ENCODE assay signal across 8 cellular contexts in the genomic region with DNA sequence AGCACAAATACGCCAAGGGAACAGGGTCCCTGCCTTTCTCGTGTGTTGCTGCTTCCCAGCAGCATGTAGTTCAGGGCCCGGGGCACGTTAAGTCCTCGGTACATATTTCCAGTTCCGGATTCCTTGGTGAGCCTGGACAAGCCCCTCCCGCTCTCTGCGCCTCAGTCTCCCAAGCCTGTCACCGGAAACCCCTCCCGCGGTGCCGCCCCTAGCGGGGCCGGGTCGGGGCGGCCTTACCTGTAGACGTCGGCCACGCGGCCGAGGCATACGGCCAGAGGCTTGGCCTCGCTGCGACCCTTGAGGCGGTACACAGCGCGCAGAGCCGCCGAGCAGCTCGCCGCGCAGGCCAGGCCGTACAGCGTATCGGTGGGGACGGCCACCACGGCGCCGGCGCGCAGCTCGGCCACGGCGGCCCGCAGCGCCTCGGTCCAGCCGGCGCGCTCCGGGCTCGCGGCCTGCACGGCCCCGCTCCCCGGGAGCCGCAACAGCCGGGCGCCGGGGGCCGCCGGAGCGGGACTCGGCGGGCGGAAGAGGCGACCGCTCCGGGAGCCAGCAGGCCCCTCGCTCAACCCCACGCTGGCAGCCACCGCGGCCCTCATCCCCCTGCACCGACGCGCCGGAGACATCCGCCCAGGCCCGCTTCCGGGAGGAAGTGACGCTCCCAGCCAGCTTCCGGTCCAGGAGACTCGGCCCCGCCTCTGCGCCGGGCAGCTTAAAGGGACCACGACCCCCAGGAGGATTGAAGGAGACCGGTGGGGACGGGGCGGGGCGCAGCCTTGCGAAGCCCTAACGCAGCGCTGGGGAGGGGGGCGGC. TPM values are rescaled to one million over a fixed set of nuclear protein-coding genes. Genes with fewer than 3 reads are reported as not detected.
DNase-seq lines count a peak whose midpoint lies in the region; ATAC-seq, FAIRE-seq and TF ChIP-seq lines count a peak whose summit lies in the region.

A gene (plus strand): TSS at position 236 of the 814 bp plus-strand sequence. CDS start 615 bp downstream, outside the sequence.
A gene with protein sequence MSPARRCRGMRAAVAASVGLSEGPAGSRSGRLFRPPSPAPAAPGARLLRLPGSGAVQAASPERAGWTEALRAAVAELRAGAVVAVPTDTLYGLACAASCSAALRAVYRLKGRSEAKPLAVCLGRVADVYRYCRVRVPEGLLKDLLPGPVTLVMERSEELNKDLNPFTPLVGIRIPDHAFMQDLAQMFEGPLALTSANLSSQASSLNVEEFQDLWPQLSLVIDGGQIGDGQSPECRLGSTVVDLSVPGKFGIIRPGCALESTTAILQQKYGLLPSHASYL (minus strand): TSS at position 654 of the 814 bp plus-strand sequence. CDS start 28 bp downstream, at position 626.

- RAD21 ChIA-PET in HCT116 (lab: Charles Lee; ENCODE audit: low non-redundant PET in 1 of 2, low total read pairs in 2 of 2, uncharacterized antibody in 2 of 2, unreplicated experiment in 2 of 2): interaction anchor here (1.0 to 1.4 kb wide), 2 partner anchors 52 kb away, joined by 4 read pairs; a partner anchor contains a TSS

- POLR2A ChIA-PET in HCT116 (lab: Charles Lee): interaction anchor here (0.6 to 3.1 kb wide), 14 partner anchors 9 to 333 kb away, joined by 3 to 10 read pairs (median 3); a partner anchor contains a TSS

- H3K4me1 Mint-ChIP-seq in activated naive CD4-positive, alpha-beta T cell treated with anti-CD3 and anti-CD28 coated beads for 36 hours (ENCODE audit: low read depth): peaks cover 40% of the 10 kb centered on the region

- peak within 1 kb of the TSS; percentile 95 for H3K4me3 Mint-ChIP-seq in activated naive CD4-positive, alpha-beta T cell treated with anti-CD3 and anti-CD28 coated beads for 36 hours

- no peak within 1 kb of the TSS for H2BK120ac ChIP-seq in neuronal stem cell (ENCODE audit: low read depth, low read length)

- H3K9me3 ChIP-seq in HCT116 (ENCODE audit: control insufficient read depth in 1 of 2, insufficient read depth in 1 of 2, low read depth in 1 of 2, low read length in 2 of 2) (no peaks in the 10 kb centered on the region), neuronal stem cell (replicated peaks in 1 of 2; ENCODE audit: control insufficient read depth in 2 of 2, insufficient read depth in 1 of 2, low read depth in 1 of 2, low read length in 2 of 2) (no peaks in the 10 kb centered on the region), subcutaneous abdominal adipose tissue (ENCODE audit: control insufficient read depth in 5 of 5, low read length in 5 of 5) (no peaks in the 10 kb centered on the region)

- peak within 1 kb of the TSS; percentile 93 for H3K27ac Mint-ChIP-seq in activated naive CD4-positive, alpha-beta T cell treated with anti-CD3 and anti-CD28 coated beads for 36 hours

- peaks cover 16 to 37% of the 10 kb centered on the region in 2 experiments for H3K4me1 ChIP-seq in HCT116 (ENCODE audit: control insufficient read depth in 1 of 2, insufficient read depth in 2 of 2, low read length in 2 of 2)
- H3K4me1 ChIP-seq in neuronal stem cell (ENCODE audit: control insufficient read depth in 2 of 2, insufficient read depth in 1 of 2, low read depth in 1 of 2, low read length in 2 of 2): peaks cover 8 to 15% of the 10 kb centered on the region in 2 donors
- H3K4me1 ChIP-seq in subcutaneous abdominal adipose tissue (ENCODE audit: control insufficient read depth in 5 of 5, insufficient read depth in 5 of 5, low read length in 5 of 5): peaks cover 17 to 40% (median 37%) of the 10 kb centered on the region in 5 donors

- H3K23ac ChIP-seq in neuronal stem cell (ENCODE audit: low read depth, low read length, poor library complexity): peak within 1 kb of the TSS; percentile 96

- in situ Hi-C loops in G401 (cut with HindIII; ENCODE audit: low sequenced_read_pairs): no loop called here

- H3K79me2 ChIP-seq in HCT116 (ENCODE audit: insufficient read depth, low read length): peaks cover 65% of the 10 kb centered on the region

- H2AFZ ChIP-seq in HCT116 (ENCODE audit: low read depth, low read length, poor library complexity, severe bottlenecking) (no peak within 1 kb of the TSS), neuronal stem cell (ENCODE audit: low read length) (peak within 1 kb of the TSS; percentile 96)

- no peaks in the 10 kb centered on the region for H3K9me2 ChIP-seq in HCT116 (ENCODE audit: insufficient read depth)

- peak within 1 kb of the TSS; percentile 46 for H2BK5ac ChIP-seq in neuronal stem cell (ENCODE audit: low read length)

- DNase-seq in G401 (ENCODE audit: low spot score): peak; percentile 92
- peak; percentile 77 for DNase-seq in HCT116 (ENCODE audit: low read depth, low spot score)
- DNase-seq in MV-4-11 (lab: John Stamatoyannopoulos, UW): peak; percentile 85
- peak; percentile 91 for DNase-seq in SK-N-DZ (ENCODE audit: low spot score)
- DNase-seq in activated naive CD4-positive, alpha-beta T cell treated with anti-CD3 and anti-CD28 coated beads for 36 hours: peak; percentile 92
- peak; percentile 99 to 100 for DNase-seq in frontal cortex (ENCODE audit: low spot score in 2 of 2)
- peak; percentile 92 for DNase-seq in neuronal stem cell (ENCODE audit: low spot score)

- H4K20me1 ChIP-seq in HCT116 (ENCODE audit: insufficient read depth): peaks cover 24% of the 10 kb centered on the region; the same call in 1 of the 2 replicates

- peak within 1 kb of the TSS; percentile 89 for H3K18ac ChIP-seq in neuronal stem cell (ENCODE audit: low read length)

- H3K27ac ChIP-seq in HCT116 (ENCODE audit: low read depth, low read length) (peak within 1 kb of the TSS; percentile 93), neuronal stem cell (replicated peaks; ENCODE audit: low read length) (peak within 1 kb of the TSS; percentile 68), subcutaneous abdominal adipose tissue (ENCODE audit: low read depth, low read length) (peak within 1 kb of the TSS; percentile 84)

- peaks cover 9% of the 10 kb centered on the region for H3K79me1 ChIP-seq in neuronal stem cell (ENCODE audit: low read depth, low read length)

- H3K27me3 ChIP-seq in HCT116 (ENCODE audit: insufficient read depth, low read length) (no peaks in the 10 kb centered on the region), neuronal stem cell (ENCODE audit: control insufficient read depth in 3 of 3, insufficient read depth in 3 of 3, low read depth in 1 of 3, low read length in 3 of 3) (no peaks in the 10 kb centered on the region), subcutaneous abdominal adipose tissue (ENCODE audit: control insufficient read depth in 5 of 5, insufficient read depth in 4 of 5, low read length in 5 of 5) (no peaks in the 10 kb centered on the region)

- H3K14ac ChIP-seq in neuronal stem cell (ENCODE audit: low read length): no peak within 1 kb of the TSS

- intact Hi-C loops in HCT116 (cut with micrococcal nuclease): loop anchor here (1.0 kb wide), 2 partner anchors 53 to 116 kb away; no protein-coding TSS in a partner anchor
- intact Hi-C loops in activated naive CD4-positive, alpha-beta T cell treated with anti-CD3 and anti-CD28 coated beads for 36 hours (cut with micrococcal nuclease): loop anchor here (1.0 to 5.0 kb wide), 5 partner anchors 53 to 330 kb away; a partner anchor contains a TSS

- H2BK12ac ChIP-seq in neuronal stem cell (ENCODE audit: low read length): no peak within 1 kb of the TSS

- peak within 1 kb of the TSS; percentile 95 for H3K4me2 ChIP-seq in HCT116 (ENCODE audit: low read length)
- peak within 1 kb of the TSS; percentile 90 for H3K4me2 ChIP-seq in neuronal stem cell (ENCODE audit: insufficient read depth, low read length, poor library complexity, severe bottlenecking)

- H2BK15ac ChIP-seq in neuronal stem cell (ENCODE audit: low read length): no peak within 1 kb of the TSS

- H4K91ac ChIP-seq in neuronal stem cell (ENCODE audit: low read depth, low read length, poor library complexity): no peak within 1 kb of the TSS

- no peak within 1 kb of the TSS for H2AK5ac ChIP-seq in neuronal stem cell (ENCODE audit: low read depth, low read length)

- peak; percentile 84 for ATAC-seq in HCT116

- H3K4me3 ChIP-seq in HCT116 (replicated peaks in 1 of 2; ENCODE audit: low read depth in 1 of 2, low read length in 2 of 2) (peak within 1 kb of the TSS; percentile 78 to 98), neuronal stem cell (ENCODE audit: low read length in 2 of 2) (peak within 1 kb of the TSS; percentile 95 to 100), subcutaneous abdominal adipose tissue (ENCODE audit: low read depth in 1 of 5, low read length in 5 of 5) (peak within 1 kb of the TSS; percentile 76 to 95 (median 83))

- peak within 1 kb of the TSS; percentile 81 for H3K9ac ChIP-seq in HCT116 (ENCODE audit: low read length)
- H3K9ac ChIP-seq in neuronal stem cell (ENCODE audit: low read depth, low read length, poor library complexity): peak within 1 kb of the TSS; percentile 98
- peak within 1 kb of the TSS; percentile 76 to 95 (median 92) for H3K9ac ChIP-seq in subcutaneous abdominal adipose tissue (ENCODE audit: low read length in 5 of 5)

- CTCF ChIA-PET in HCT116 (lab: Charles Lee): interaction anchor here (0.6 to 1.1 kb wide), 2 partner anchors 52 to 116 kb away, joined by 3 to 7 read pairs; a partner anchor contains a TSS
- CTCF ChIA-PET in activated naive CD4-positive, alpha-beta T cell treated with anti-CD3 and anti-CD28 coated beads for 36 hours (lab: Charles Lee): interaction anchor here (0.6 to 1.9 kb wide), 2 partner anchors 21 to 52 kb away, joined by 3 to 18 read pairs; a partner anchor contains a TSS

- H3K9me3 Mint-ChIP-seq in activated naive CD4-positive, alpha-beta T cell treated with anti-CD3 and anti-CD28 coated beads for 36 hours: no peaks in the 10 kb centered on the region

- no peak for FAIRE-seq in frontal cortex (lab: Jason Lieb, UNC)

- BruUV-seq in HCT116 (replicated peaks; lab: Mats Ljungman, UMichigan): no TSS peak

- WGBS in neuronal stem cell (ENCODE audit: extremely low coverage in 2 of 2, insufficient read length in 2 of 2, insufficient replicate concordance in 1 of 2), 2 donors: no CpG with 5 or more reads among the region's 95 CpGs

- peaks cover 34% of the 10 kb centered on the region for H3K36me3 Mint-ChIP-seq in activated naive CD4-positive, alpha-beta T cell treated with anti-CD3 and anti-CD28 coated beads for 36 hours (ENCODE audit: low read depth)

- H3K36me3 ChIP-seq in HCT116 (ENCODE audit: control insufficient read depth in 1 of 2, insufficient read depth in 2 of 2, low read length in 2 of 2) (peaks cover 36 to 41% of the 10 kb centered on the region in 2 experiments), neuronal stem cell (replicated peaks in 1 of 2; ENCODE audit: control insufficient read depth in 2 of 2, insufficient read depth in 2 of 2, low read length in 2 of 2) (peaks cover 32 to 70% of the 10 kb centered on the region in 2 donors), subcutaneous abdominal adipose tissue (ENCODE audit: control insufficient read depth in 5 of 5, insufficient read depth in 5 of 5, low read length in 5 of 5) (peaks cover 10 to 41% (median 34%) of the 10 kb centered on the region in 5 donors)

- no peaks in the 10 kb centered on the region for H3K27me3 Mint-ChIP-seq in activated naive CD4-positive, alpha-beta T cell treated with anti-CD3 and anti-CD28 coated beads for 36 hours (ENCODE audit: low read depth)

- no peak for TF ChIP-seq RAD21 in HCT116 (IDR thresholded peaks at IDR 0.05; ENCODE audit: low read depth)

- TF ChIP-seq CTCF in HCT116 (IDR thresholded peaks at IDR 0.05 in 2 of 3, conservative IDR thresholded peaks at IDR 0.05 in 1 of 3; ENCODE audit: borderline replicate concordance in 1 of 3, insufficient read depth in 1 of 3, low read depth in 2 of 3, low read length in 2 of 3): no peak

- H3K4ac ChIP-seq in neuronal stem cell (ENCODE audit: low read length): no peak within 1 kb of the TSS

- TF ChIP-seq POLR2A in HCT116 (IDR thresholded peaks at IDR 0.05; ENCODE audit: borderline replicate concordance, extremely low read depth, insufficient read depth, insufficient read length): peak; percentile 71

- H4K8ac ChIP-seq in neuronal stem cell (ENCODE audit: low read depth, low read length): no peak within 1 kb of the TSS

RNA-seq across cellular contexts. Expression of the first gene that starts in this region (rescaled TPM):
- total RNA-seq in G401 (2014; rRNA removed; shearing (Covaris generic)): 99.0 and 128 TPM in 2 replicates
- total RNA-seq in HCT116 (2021; ENCODE audit: unreplicated experiment) (34.2 TPM), frontal cortex (16.3 TPM)
- 19.2 and 20.1 TPM in 2 replicates for polyA plus RNA-seq in HCT116 (2012)
- 43.8 and 54.8 TPM in 2 replicates for polyA plus RNA-seq in SK-N-DZ (2014; cell fraction: cytosol; rRNA removed)
- 65.2 and 231 TPM in 2 replicates for polyA plus RNA-seq in SK-N-DZ (2014; cell fraction: nucleus; rRNA removed)
- 10 to 100 TPM; 12.8 to 14.2 TPM for total RNA-seq in activated naive CD4-positive, alpha-beta T cell treated with anti-CD3 and anti-CD28 coated beads for 36 hours
- 49.0 TPM for polyA plus RNA-seq in neuronal stem cell (2013, experiment 1 of 2)
- 46.6 TPM for polyA plus RNA-seq in neuronal stem cell (2013, experiment 2 of 2)

RNA-seq across cellular contexts. Expression of the second gene that starts in this region (rescaled TPM):
- total RNA-seq in G401 (2014; rRNA removed; shearing (Covaris generic)): 35.1 and 36.4 TPM in 2 replicates
- 41.4 TPM for total RNA-seq in HCT116 (2021; ENCODE audit: unreplicated experiment)
- polyA plus RNA-seq in HCT116 (2012): 33.2 and 37.7 TPM in 2 replicates
- polyA plus RNA-seq in SK-N-DZ (2014; cell fraction: cytosol; rRNA removed): 33.2 and 33.4 TPM in 2 replicates
- 15.2 and 15.7 TPM in 2 replicates for polyA plus RNA-seq in SK-N-DZ (2014; cell fraction: nucleus; rRNA removed)
- 10 to 100 TPM; 31.6 to 31.7 TPM for total RNA-seq in activated naive CD4-positive, alpha-beta T cell treated with anti-CD3 and anti-CD28 coated beads for 36 hours
- 16.3 TPM for total RNA-seq in frontal cortex
- polyA plus RNA-seq in neuronal stem cell (2013, experiment 1 of 2): 12.0 TPM
- 11.6 TPM for polyA plus RNA-seq in neuronal stem cell (2013, experiment 2 of 2)

Comparison
In these comparisons a context has a peak if more than half of its experiments do, and no peak if none do; other contexts are left out.
1. Peak in every context shown above with its lines: DNase-seq, ATAC-seq, H3K4me3 ChIP-seq and H3K27ac ChIP-seq.